ENCODE assay signal across 12 cellular contexts in genomic region chr1:225878282-225878681, GRCh38. TPM values are rescaled to one million over a fixed set of nuclear protein-coding genes. Genes with fewer than 3 reads are reported as not detected.
DNase-seq lines count a peak whose midpoint lies in the region; ATAC-seq and TF ChIP-seq lines count a peak whose summit lies in the region.
"Had no signal": no experiment of that assay in that cellular context is flagged by ENCODE, and none has a peak within 500 bp of the region (broad histone marks: within the 10 kb centered on the region; RNA-seq: fewer than 3 reads in every experiment).

No MANE protein-coding gene starts in this region.

- H3K4me1 ChIP-seq in KMS-11 (ENCODE audit: low read depth, poor library complexity, severe bottlenecking) (peaks cover 58% of the 10 kb centered on the region), esophagus muscularis mucosa (peaks cover 45 to 54% (median 51%) of the 10 kb centered on the region in 4 donors), psoas muscle (peaks cover 48% of the 10 kb centered on the region)

- no peak overlapping the region for H3K9ac ChIP-seq in KMS-11

- peak overlapping the region; percentile 86 for H3K27ac Mint-ChIP-seq in CD4-positive, alpha-beta T cell
- no peak overlapping the region for H3K27ac Mint-ChIP-seq in mesothelial cell of epicardium

- no peak for TF ChIP-seq POLR2A in esophagus muscularis mucosa (IDR thresholded peaks at IDR 0.05; ENCODE audit: low read depth)

- ATAC-seq in CD4-positive, alpha-beta T cell (ENCODE audit: poor library complexity), result no peak
- ATAC-seq in psoas muscle, result no peak
- ATAC-seq in GM19035 (IDR thresholded peaks at IDR 0.05; ENCODE audit: unreplicated experiment), result no peak

- H3K9me3 Mint-ChIP-seq in CD4-positive, alpha-beta T cell, result no peaks in the 10 kb centered on the region
- no peaks in the 10 kb centered on the region for H3K9me3 Mint-ChIP-seq in mesothelial cell of epicardium

- peaks cover 89% of the 10 kb centered on the region for H3K36me3 Mint-ChIP-seq in CD4-positive, alpha-beta T cell (ENCODE audit: low read depth)
- H3K36me3 Mint-ChIP-seq in mesothelial cell of epicardium, result peaks cover 6% of the 10 kb centered on the region

- TF ChIP-seq CTCF in CD4-positive, alpha-beta T cell (IDR thresholded peaks at IDR 0.05), result no peak
- TF ChIP-seq CTCF in KMS-11 (conservative IDR thresholded peaks at IDR 0.05; ENCODE audit: low read depth, low read length) (no peak), esophagus muscularis mucosa (IDR thresholded peaks at IDR 0.05) (no peak), psoas muscle (IDR thresholded peaks at IDR 0.05) (no peak), mesothelial cell of epicardium (IDR thresholded peaks at IDR 0.05; ENCODE audit: unreplicated experiment) (no peak)

- H3K27ac ChIP-seq in CD4-positive, alpha-beta T cell (ENCODE audit: low read depth, low read length), result peak overlapping the region; percentile 27
- H3K27ac ChIP-seq in KMS-11 (no peak overlapping the region), esophagus muscularis mucosa (replicated peaks in 1 of 4) (peak overlapping the region; percentile 11 to 58 (median 28)), psoas muscle (peak overlapping the region; percentile 69)

- H3K4me1 Mint-ChIP-seq in CD4-positive, alpha-beta T cell (ENCODE audit: low read depth), result peaks cover 76% of the 10 kb centered on the region
- H3K4me1 Mint-ChIP-seq in mesothelial cell of epicardium, result peaks cover 18% of the 10 kb centered on the region

- TF ChIP-seq EP300 in esophagus muscularis mucosa (IDR thresholded peaks at IDR 0.05), result no peak

- H4K20me1 ChIP-seq in KMS-11 (ENCODE audit: insufficient read depth), result no peaks in the 10 kb centered on the region

- DNase-seq in CD4-positive, alpha-beta T cell, result no peak
- DNase-seq in esophagus muscularis mucosa (ENCODE audit: extremely low spot score) (no peak), psoas muscle (no peak), GF-D8 (lab: John Stamatoyannopoulos, UW) (no peak), NCI-H1694 (lab: John Stamatoyannopoulos, UW) (no peak), mesothelial cell of epicardium (ENCODE audit: low spot score in 2 of 2, unreplicated experiment in 2 of 2) (no peak)
- DNase-seq: KG1 had no signal

- H2AFZ ChIP-seq in KMS-11 (ENCODE audit: low read depth), result no peak overlapping the region

- peak overlapping the region; percentile 97 for H3K4me3 Mint-ChIP-seq in CD4-positive, alpha-beta T cell
- H3K4me3 Mint-ChIP-seq in mesothelial cell of epicardium, result no peak overlapping the region

- 92% methylated on average over 4 of the region's 4 CpGs for WGBS in esophagus muscularis mucosa
- 71 to 84% (median 72%) methylated on average over 4 of the region's 4 CpGs for WGBS in psoas muscle, 3 donors

- H3K4me2 ChIP-seq in KMS-11, result peak overlapping the region; percentile 7; the same call in 1 of the 2 replicates

- H3K27me3 Mint-ChIP-seq in CD4-positive, alpha-beta T cell, result no peaks in the 10 kb centered on the region
- no peaks in the 10 kb centered on the region for H3K27me3 Mint-ChIP-seq in mesothelial cell of epicardium (ENCODE audit: low read depth)

- no peaks in the 10 kb centered on the region for H3K27me3 ChIP-seq in CD4-positive, alpha-beta T cell (ENCODE audit: control insufficient read depth, insufficient read depth, low read length)
- no peaks in the 10 kb centered on the region for H3K27me3 ChIP-seq in KMS-11 (ENCODE audit: insufficient read depth, low read depth)
- H3K27me3 ChIP-seq in esophagus muscularis mucosa, result no peaks in the 10 kb centered on the region
- no peaks in the 10 kb centered on the region for H3K27me3 ChIP-seq in psoas muscle (ENCODE audit: insufficient read depth in 3 of 3, low read length in 2 of 3)
- H3K27me3 ChIP-seq: testis had no signal

- H3K79me2 ChIP-seq in KMS-11 (ENCODE audit: insufficient read depth, low read depth), result peaks cover 30% of the 10 kb centered on the region; the same call in 1 of the 2 replicates

- intact Hi-C loops in CD4-positive, alpha-beta T cell (cut with DNase I, micrococcal nuclease), result no loop called here
- intact Hi-C loops in esophagus muscularis mucosa (cut with DNase I) (no loop called here), psoas muscle (cut with DNase I) (loop anchor here (5.0 to 10.0 kb wide), 3 partner anchors 34 to 97 kb away; no protein-coding TSS in a partner anchor)

- H3K9me3 ChIP-seq in CD4-positive, alpha-beta T cell (ENCODE audit: control insufficient read depth, low read length), result no peaks in the 10 kb centered on the region
- H3K9me3 ChIP-seq in esophagus muscularis mucosa (no peaks in the 10 kb centered on the region), psoas muscle (no peaks in the 10 kb centered on the region)
- H3K9me3 ChIP-seq: testis had no signal

- POLR2A ChIA-PET in CD4-positive, alpha-beta T cell (lab: Charles Lee), result interaction anchor here (1.2 to 13.0 kb wide), 4 partner anchors 18 to 101 kb away, joined by 4 to 427 read pairs (median 6); partner anchors contain the start of gene SRP9

- H3K4me3 ChIP-seq in KMS-11 (IDR thresholded peaks at IDR 0.05; ENCODE audit: insufficient read depth, low read depth, low read length) (no peak overlapping the region), esophagus muscularis mucosa (no peak overlapping the region), psoas muscle (no peak overlapping the region)
- H3K4me3 ChIP-seq: testis had no signal

- no peaks in the 10 kb centered on the region for H3K36me3 ChIP-seq in KMS-11 (ENCODE audit: insufficient read depth)
- H3K36me3 ChIP-seq in esophagus muscularis mucosa, result peaks cover 15 to 42% (median 33%) of the 10 kb centered on the region in 4 donors
- H3K36me3 ChIP-seq in psoas muscle (ENCODE audit: insufficient read depth in 1 of 2, low read depth in 1 of 2), result peaks cover 4 to 36% of the 10 kb centered on the region in 2 donors

- CTCF ChIA-PET in CD4-positive, alpha-beta T cell (lab: Charles Lee), result interaction anchor here (0.8 to 2.1 kb wide), 2 partner anchors 19 to 33 kb away, joined by 3 to 10 read pairs; no protein-coding TSS in a partner anchor

RNA-seq across cellular contexts. Expression of gene TMEM63A, which starts 3.9 kb away (rescaled TPM):
- total RNA-seq in CD4-positive, alpha-beta T cell, result 100 to 1,000 TPM; 199 to 204 TPM
- total RNA-seq in esophagus muscularis mucosa (10 to 100 TPM; 14.6 to 30.7 (median 24.5) TPM), psoas muscle (10 to 100 TPM; 12.7 to 17.9 (median 16.0) TPM), mesothelial cell of epicardium (75.7 to 81.5 TPM (median 78.4 TPM) in 3 replicates)
- polyA plus RNA-seq in psoas muscle, result 10 to 100 TPM in 2 of 3 donors, 1 to 10 TPM in 1; 7.1 to 14.2 (median 11.4) TPM

RNA-seq across cellular contexts. Expression of gene LEFTY1, which starts 10.7 kb away (rescaled TPM):
- not detected for total RNA-seq in CD4-positive, alpha-beta T cell
- total RNA-seq in esophagus muscularis mucosa (under 1 TPM in 1 of 4 donors, not detected in 3; 0.33 TPM), psoas muscle (under 1 TPM in 1 of 4 donors, not detected in 3; 0.26 TPM), mesothelial cell of epicardium (1.6 to 1.7 TPM (median 1.6 TPM) in 3 replicates)
- polyA plus RNA-seq in psoas muscle, result under 1 TPM in 2 of 3 donors, not detected in 1; 0.08 to 0.13 TPM
- total RNA-seq: NCI-H460, SK-MEL-5 had no signal

RNA-seq across cellular contexts. Expression of gene PYCR2, which starts 45.8 kb away (rescaled TPM):
- 10 to 100 TPM; 24.1 to 26.2 TPM for total RNA-seq in CD4-positive, alpha-beta T cell
- 10 to 100 TPM; 37.4 to 73.6 (median 58.2) TPM for total RNA-seq in esophagus muscularis mucosa
- 10 to 100 TPM; 46.0 to 59.4 (median 53.7) TPM for total RNA-seq in psoas muscle
- polyA plus RNA-seq in psoas muscle, result 10 to 100 TPM; 34.9 to 70.2 (median 41.4) TPM
- 36.6 to 38.9 TPM (median 37.0 TPM) in 3 replicates for total RNA-seq in mesothelial cell of epicardium

Comparison
In these comparisons a context has a peak if more than half of its experiments do, and no peak if none do; other contexts are left out.
1. intact Hi-C loops: an anchor here in psoas muscle (5.0 to 10.0 kb wide); none called in CD4-positive, alpha-beta T cell and esophagus muscularis mucosa.